Comparison of ENCODE assay signal across 11 cellular contexts in genomic region chr6:154356690-154357089, GRCh38. TPM values are rescaled to one million over a fixed set of nuclear protein-coding genes. Genes with fewer than 3 reads are reported as not detected.
DNase-seq lines count a peak whose midpoint lies in the region; ATAC-seq and TF ChIP-seq lines count a peak whose summit lies in the region.
"Had no signal": no experiment of that assay in that cellular context is flagged by ENCODE, and none has a peak within 500 bp of the region (broad histone marks: within the 10 kb centered on the region; RNA-seq: fewer than 3 reads in every experiment).

Gene IPCEF1 (minus strand): TSS chr6:154356803. CDS start chr6:154265947, 90,856 bp downstream.

- no peak for ATAC-seq in GM23338
- ATAC-seq: activated CD4-positive, CD25-positive, alpha-beta regulatory T cell treated with anti-CD3 and anti-CD28 coated beads, Interleukin-2, amount 50 U/mL, for 24 hours had no signal

- no peaks in the 10 kb centered on the region for H4K20me1 ChIP-seq in Karpas-422 (ENCODE audit: insufficient read depth, low read depth, low read length)
- no peaks in the 10 kb centered on the region for H4K20me1 ChIP-seq in GM23338 (replicated peaks; ENCODE audit: insufficient read depth)

- H3K4me1 Mint-ChIP-seq in endodermal cell (no peaks in the 10 kb centered on the region), GM23338 (no peaks in the 10 kb centered on the region; the same call in 2 of the 3 replicates)

- no peaks in the 10 kb centered on the region for H3K36me3 Mint-ChIP-seq in endodermal cell (ENCODE audit: low read depth)
- H3K36me3 Mint-ChIP-seq in GM23338 (ENCODE audit: low read depth) = no peaks in the 10 kb centered on the region

- H3K9me2 ChIP-seq in Karpas-422 (replicated peaks; ENCODE audit: insufficient read depth, low read length) (no peaks in the 10 kb centered on the region), GM23338 (ENCODE audit: insufficient read depth) (no peaks in the 10 kb centered on the region)

- H3K27me3 Mint-ChIP-seq in endodermal cell (ENCODE audit: insufficient read depth) (no peaks in the 10 kb centered on the region), GM23338 (ENCODE audit: insufficient read depth, low read depth, poor library complexity) (no peaks in the 10 kb centered on the region)

- no peak within 1 kb of the TSS for H3K27ac ChIP-seq in Karpas-422 (ENCODE audit: low read length)
- H3K27ac ChIP-seq in endodermal cell (ENCODE audit: low read depth, low read length) = no peak within 1 kb of the TSS
- H3K27ac ChIP-seq in GM23338 (ENCODE audit: low read depth) = no peak within 1 kb of the TSS
- H3K27ac ChIP-seq: 22Rv1 had no signal

- TF ChIP-seq CTCF in endodermal cell (conservative IDR thresholded peaks at IDR 0.05) (no peak), GM23338 (conservative IDR thresholded peaks at IDR 0.05; ENCODE audit: low read depth in 2 of 2) (no peak)

- H3K27ac Mint-ChIP-seq in endodermal cell (no peak within 1 kb of the TSS), GM23338 (no peak within 1 kb of the TSS)

- peak within 1 kb of the TSS; percentile 29 for H3K4me2 ChIP-seq in Karpas-422 (ENCODE audit: low read depth, low read length, poor library complexity, severe bottlenecking)
- no peak within 1 kb of the TSS for H3K4me2 ChIP-seq in GM23338

- no peak for DNase-seq in T-helper 2 cell
- peak; percentile 61 for DNase-seq in Karpas-422
- DNase-seq in endodermal cell = peak; percentile 23
- DNase-seq in superior temporal gyrus (ENCODE audit: extremely low spot score) = peak; percentile 48
- DNase-seq in H7 = no peak
- no peak for DNase-seq in GM23338 (ENCODE audit: low spot score)
- DNase-seq in AG08396 (ENCODE audit: low spot score) = no peak

- H3K36me3 ChIP-seq in Karpas-422 (ENCODE audit: insufficient read depth, low read length) (no peaks in the 10 kb centered on the region), endodermal cell (ENCODE audit: control insufficient read depth, insufficient read depth, low read length) (no peaks in the 10 kb centered on the region), H7 (replicated peaks; ENCODE audit: control insufficient read depth, insufficient read depth, low read length) (no peaks in the 10 kb centered on the region), GM23338 (ENCODE audit: insufficient read depth) (no peaks in the 10 kb centered on the region)

- H3K9ac ChIP-seq in Karpas-422 (ENCODE audit: low read length) (no peak within 1 kb of the TSS), endodermal cell (ENCODE audit: extremely low read depth, low read length, poor library complexity, severe bottlenecking) (no peak within 1 kb of the TSS)

- H3K4me1 ChIP-seq in Karpas-422 (ENCODE audit: low read length) (peaks cover 24% of the 10 kb centered on the region), endodermal cell (ENCODE audit: control insufficient read depth, insufficient read depth, low read length) (no peaks in the 10 kb centered on the region), GM23338 (ENCODE audit: insufficient read depth) (no peaks in the 10 kb centered on the region)

- H3K9me3 ChIP-seq in Karpas-422 (ENCODE audit: low read length) (no peaks in the 10 kb centered on the region), endodermal cell (ENCODE audit: control insufficient read depth, low read length) (no peaks in the 10 kb centered on the region)

- H3F3A ChIP-seq in GM23338 (replicated peaks; ENCODE audit: low read depth) = no peaks in the 10 kb centered on the region

- intact Hi-C loops in T-helper 2 cell treated with Interferon-gamma antibody and Interleukin-4, amounts not matched to agents 100 ng/mL and 5 ng/mL, for 36 hours (cut with micrococcal nuclease) = no loop called here

- H3K4me3 ChIP-seq in Karpas-422 (ENCODE audit: low read length) (no peak within 1 kb of the TSS), endodermal cell (ENCODE audit: low read length) (no peak within 1 kb of the TSS), H7 (ENCODE audit: insufficient read depth, low read depth, low read length) (no peak within 1 kb of the TSS), GM23338 (no peak within 1 kb of the TSS)

- H3K4me3 Mint-ChIP-seq in endodermal cell (no peak within 1 kb of the TSS), GM23338 (no peak within 1 kb of the TSS)

- H3K9me3 Mint-ChIP-seq in endodermal cell (no peaks in the 10 kb centered on the region), GM23338 (no peaks in the 10 kb centered on the region; the same call in 2 of the 3 replicates)

- H3K27me3 ChIP-seq in Karpas-422 (ENCODE audit: low read length) = no peaks in the 10 kb centered on the region
- no peaks in the 10 kb centered on the region for H3K27me3 ChIP-seq in endodermal cell (ENCODE audit: control insufficient read depth, insufficient read depth, low read length, poor library complexity, severe bottlenecking)
- no peaks in the 10 kb centered on the region for H3K27me3 ChIP-seq in H7 (ENCODE audit: control insufficient read depth, insufficient read depth, low read length)
- no peaks in the 10 kb centered on the region for H3K27me3 ChIP-seq in GM23338 (ENCODE audit: insufficient read depth)

- H3K79me2 ChIP-seq in Karpas-422 (ENCODE audit: low read length) = no peaks in the 10 kb centered on the region
- H3K79me2 ChIP-seq in GM23338 (replicated peaks; ENCODE audit: insufficient read depth) = no peaks in the 10 kb centered on the region

- H2AFZ ChIP-seq in Karpas-422 (ENCODE audit: low read length) (peak within 1 kb of the TSS; percentile 49), GM23338 (no peak within 1 kb of the TSS)

- 71 to 91% methylated on average over 1 to 3 of the region's 3 CpGs for WGBS in endodermal cell (ENCODE audit: insufficient coverage in 1 of 2, insufficient read length in 1 of 2), 2 experiments

TF ChIP-seq in GM23338, 12 proteins besides CTCF, POLR2A, EP300 and RAD21 (continues in another document):
- TF ChIP-seq POLR2AphosphoS5 (IDR thresholded peaks at IDR 0.05; ENCODE audit: low read depth) (no peak), ZNF114 (CRISPR knock-in tag; IDR thresholded peaks at IDR 0.05) (no peak), ZNF462 (CRISPR knock-in tag; IDR thresholded peaks at IDR 0.05) (no peak)

RNA-seq across cellular contexts. Expression of gene IPCEF1, which starts in this region (rescaled TPM):
- 9.5 and 10.2 TPM in 2 replicates for total RNA-seq in T-helper 2 cell treated with Interferon-gamma antibody and Interleukin-4, amounts not matched to agents 100 ng/mL and 5 ng/mL, for 36 hours
- total RNA-seq in Karpas-422 (2014; rRNA removed; shearing (Covaris generic); ENCODE audit: low replicate concordance) = not detected in 2 replicates
- total RNA-seq in endodermal cell = 1 to 10 TPM; 2.2 to 2.8 TPM
- 0.46 TPM for polyA plus RNA-seq in endodermal cell (2013, experiment 1 of 2)
- polyA plus RNA-seq in endodermal cell (2013, experiment 2 of 2) = 0.41 TPM
- 1.6 and 6.6 TPM in 2 replicates for total RNA-seq in H7 (2014; rRNA removed; shearing (Covaris generic))
- total RNA-seq in GM23338 (2014; rRNA removed; shearing (Covaris generic)) = 0.27 and 1.8 TPM in 2 replicates
- polyA plus RNA-seq in GM23338 (2016; fragmentation: Nextera tagmentation; extraction: Ambion mirVana) = 0.15 and 0.37 TPM in 2 replicates
- total RNA-seq: NCI-H460 had no signal

Comparison
In these comparisons a context has a peak if more than half of its experiments do, and no peak if none do; other contexts are left out.
1. Peak in DNase-seq and H3K4me2 ChIP-seq in Karpas-422; RNA of the gene not detected or under 1 TPM.
2. DNase-seq: peak in endodermal cell (single experiment) and superior temporal gyrus (single experiment); none in T-helper 2 cell (0 of 5), H7 (single experiment), GM23338 (single experiment) and AG08396 (single experiment).